Comparison of ENCODE assay signal across 20 cellular contexts in genomic region chr6:89381031-89381430, GRCh38. TPM values are rescaled to one million over a fixed set of nuclear protein-coding genes. Genes with fewer than 3 reads are reported as not detected.
DNase-seq lines count a peak whose midpoint lies in the region; ATAC-seq and TF ChIP-seq lines count a peak whose summit lies in the region.
"Had no signal": no experiment of that assay in that cellular context is flagged by ENCODE, and none has a peak within 500 bp of the region (broad histone marks: within the 10 kb centered on the region; RNA-seq: fewer than 3 reads in every experiment).

No MANE protein-coding gene starts in this region.

- H3K36me3 ChIP-seq in neutrophil, result peaks cover 18% of the 10 kb centered on the region

- POLR2A ChIA-PET in activated CD4-positive, alpha-beta T cell treated with anti-CD3 and anti-CD28 coated beads, Interleukin-2, amount 10 ng/mL, durations not matched to agents 7 days and 5 days (lab: Charles Lee), result no interaction called here

- H3K4me1 Mint-ChIP-seq in activated CD4-positive, alpha-beta T cell treated with anti-CD3 and anti-CD28 coated beads, Interleukin-2, amount 10 ng/mL, durations not matched to agents 7 days and 5 days, result peaks cover 24% of the 10 kb centered on the region
- peaks cover 14% of the 10 kb centered on the region for H3K4me1 Mint-ChIP-seq in activated CD4-positive, alpha-beta T cell treated with anti-CD3 and anti-CD28 coated beads, Interleukin-2, amount 10 ng/mL, durations not matched to agents 24 days and 14 days
- peaks cover 18 to 46% of the 10 kb centered on the region in 2 donors for H3K4me1 Mint-ChIP-seq in stimulated activated naive B cell treated with anti-CD40 and anti-IgM and Interleukin-4, amounts not matched to agents 10 μg/mL and 1 μg/mL and 100 μg/mL, for 72 hours

- no peak for DNase-seq in activated CD4-positive, alpha-beta T cell treated with anti-CD3 and anti-CD28 coated beads, Interleukin-2, amount 10 ng/mL, durations not matched to agents 7 days and 5 days
- no peak for DNase-seq in activated CD4-positive, alpha-beta T cell treated with anti-CD3 and anti-CD28 coated beads, Interleukin-2, amount 10 ng/mL, durations not matched to agents 24 days and 14 days
- no peak for DNase-seq in stimulated activated naive B cell treated with anti-CD40 and anti-IgM and Interleukin-4, amounts not matched to agents 10 μg/mL and 1 μg/mL and 100 μg/mL, for 72 hours
- no peak for DNase-seq in foreskin fibroblast
- no peak for DNase-seq in DMS 273 (lab: John Stamatoyannopoulos, UW; ENCODE audit: unreplicated experiment)
- DNase-seq: Caco-2; CD4-positive, CD25-positive, alpha-beta regulatory T cell; CD8-positive, alpha-beta T cell; DMS 273 treated with DMSO at 0.1 percent for 48 hours; DMS79; EL; GDM1; GOT3; HFFc6 had no signal

- no peaks in the 10 kb centered on the region for H3K27me3 Mint-ChIP-seq in activated CD4-positive, alpha-beta T cell treated with anti-CD3 and anti-CD28 coated beads, Interleukin-2, amount 10 ng/mL, durations not matched to agents 7 days and 5 days
- no peaks in the 10 kb centered on the region for H3K27me3 Mint-ChIP-seq in activated CD4-positive, alpha-beta T cell treated with anti-CD3 and anti-CD28 coated beads, Interleukin-2, amount 10 ng/mL, durations not matched to agents 24 days and 14 days
- no peaks in the 10 kb centered on the region for H3K27me3 Mint-ChIP-seq in stimulated activated naive B cell treated with anti-CD40 and anti-IgM and Interleukin-4, amounts not matched to agents 10 μg/mL and 1 μg/mL and 100 μg/mL, for 72 hours

- no peak overlapping the region for H3K4me3 Mint-ChIP-seq in activated CD4-positive, alpha-beta T cell treated with anti-CD3 and anti-CD28 coated beads, Interleukin-2, amount 10 ng/mL, durations not matched to agents 7 days and 5 days
- no peak overlapping the region for H3K4me3 Mint-ChIP-seq in activated CD4-positive, alpha-beta T cell treated with anti-CD3 and anti-CD28 coated beads, Interleukin-2, amount 10 ng/mL, durations not matched to agents 24 days and 14 days
- H3K4me3 Mint-ChIP-seq in stimulated activated naive B cell treated with anti-CD40 and anti-IgM and Interleukin-4, amounts not matched to agents 10 μg/mL and 1 μg/mL and 100 μg/mL, for 72 hours, result no peak overlapping the region
- H3K4me3 Mint-ChIP-seq: B cell; CD4-positive, CD25-positive, alpha-beta regulatory T cell; CD8-positive, alpha-beta T cell; HFFc6 had no signal

- H3K9me3 Mint-ChIP-seq in activated CD4-positive, alpha-beta T cell treated with anti-CD3 and anti-CD28 coated beads, Interleukin-2, amount 10 ng/mL, durations not matched to agents 7 days and 5 days, result no peaks in the 10 kb centered on the region
- no peaks in the 10 kb centered on the region for H3K9me3 Mint-ChIP-seq in activated CD4-positive, alpha-beta T cell treated with anti-CD3 and anti-CD28 coated beads, Interleukin-2, amount 10 ng/mL, durations not matched to agents 24 days and 14 days
- H3K9me3 Mint-ChIP-seq in stimulated activated naive B cell treated with anti-CD40 and anti-IgM and Interleukin-4, amounts not matched to agents 10 μg/mL and 1 μg/mL and 100 μg/mL, for 72 hours, result peaks cover 2 to 4% of the 10 kb centered on the region in 2 donors
- H3K9me3 Mint-ChIP-seq: CD8-positive, alpha-beta T cell; HFFc6 had no signal

- H3K4me1 ChIP-seq in neutrophil (ENCODE audit: control insufficient read depth in 1 of 2, insufficient read depth in 1 of 2, low read depth in 1 of 2, low read length in 1 of 2), result peaks cover 54 to 57% of the 10 kb centered on the region in 2 experiments
- H3K4me1 ChIP-seq: Caco-2 had no signal

- H3K36me3 Mint-ChIP-seq in activated CD4-positive, alpha-beta T cell treated with anti-CD3 and anti-CD28 coated beads, Interleukin-2, amount 10 ng/mL, durations not matched to agents 7 days and 5 days (ENCODE audit: low read depth), result no peaks in the 10 kb centered on the region
- peaks cover 1% of the 10 kb centered on the region for H3K36me3 Mint-ChIP-seq in activated CD4-positive, alpha-beta T cell treated with anti-CD3 and anti-CD28 coated beads, Interleukin-2, amount 10 ng/mL, durations not matched to agents 24 days and 14 days (ENCODE audit: low read depth)
- peaks cover 27 to 34% of the 10 kb centered on the region in 2 donors for H3K36me3 Mint-ChIP-seq in stimulated activated naive B cell treated with anti-CD40 and anti-IgM and Interleukin-4, amounts not matched to agents 10 μg/mL and 1 μg/mL and 100 μg/mL, for 72 hours
- H3K36me3 Mint-ChIP-seq: CD4-positive, CD25-positive, alpha-beta regulatory T cell had no signal

- intact Hi-C loops in activated CD4-positive, alpha-beta T cell treated with anti-CD3 and anti-CD28 coated beads, Interleukin-2, amount 10 ng/mL, durations not matched to agents 24 days and 14 days (cut with micrococcal nuclease), result no loop called here

- H3K4me3 ChIP-seq in neutrophil (ENCODE audit: low read depth in 1 of 2, low read length in 1 of 2) (no peak overlapping the region), foreskin fibroblast (ENCODE audit: low read depth in 1 of 2, low read length in 2 of 2) (no peak overlapping the region)
- H3K4me3 ChIP-seq: BLaER1, HAP-1 had no signal

- peak overlapping the region; percentile 89 for H3K27ac ChIP-seq in neutrophil
- H3K27ac ChIP-seq: 22Rv1, BLaER1, C4-2B had no signal

- H3K27ac Mint-ChIP-seq in activated CD4-positive, alpha-beta T cell treated with anti-CD3 and anti-CD28 coated beads, Interleukin-2, amount 10 ng/mL, durations not matched to agents 7 days and 5 days, result peak overlapping the region; percentile 31
- no peak overlapping the region for H3K27ac Mint-ChIP-seq in activated CD4-positive, alpha-beta T cell treated with anti-CD3 and anti-CD28 coated beads, Interleukin-2, amount 10 ng/mL, durations not matched to agents 24 days and 14 days
- H3K27ac Mint-ChIP-seq in stimulated activated naive B cell treated with anti-CD40 and anti-IgM and Interleukin-4, amounts not matched to agents 10 μg/mL and 1 μg/mL and 100 μg/mL, for 72 hours, result no peak overlapping the region
- H3K27ac Mint-ChIP-seq: B cell; CD8-positive, alpha-beta T cell; HFFc6 had no signal

- CTCF ChIA-PET in activated CD4-positive, alpha-beta T cell treated with anti-CD3 and anti-CD28 coated beads, Interleukin-2, amount 10 ng/mL, durations not matched to agents 7 days and 5 days (lab: Charles Lee), result interaction anchor here (0.6 to 1.6 kb wide), 2 partner anchors 9 to 466 kb away, joined by 5 to 8 read pairs; no protein-coding TSS in a partner anchor

- H3K27me3 ChIP-seq in neutrophil, result no peaks in the 10 kb centered on the region
- H3K27me3 ChIP-seq: BLaER1 had no signal

- no peaks in the 10 kb centered on the region for H3K9me3 ChIP-seq in neutrophil
- H3K9me3 ChIP-seq: BLaER1, Caco-2, HAP-1 had no signal

- ATAC-seq in stimulated activated naive B cell treated with anti-CD40 and anti-IgM and Interleukin-4, amounts not matched to agents 10 μg/mL and 1 μg/mL and 100 μg/mL, for 72 hours (replicated peaks), result peak; percentile 43 to 63
- ATAC-seq: CD8-positive, alpha-beta T cell had no signal

- TF ChIP-seq CTCF in neutrophil (IDR thresholded peaks at IDR 0.05) (no peak), foreskin fibroblast (IDR thresholded peaks at IDR 0.05; ENCODE audit: low read depth, low read length) (no peak)

RNA-seq across cellular contexts. Expression of gene UBE2J1, which starts 28.5 kb away (rescaled TPM):
- total RNA-seq in activated CD4-positive, alpha-beta T cell treated with anti-CD3 and anti-CD28 coated beads, Interleukin-2, amount 10 ng/mL, durations not matched to agents 7 days and 5 days, result 10 to 100 TPM; 25.9 to 30.9 TPM
- 31.6 and 33.5 TPM in 2 replicates for total RNA-seq in activated CD4-positive, alpha-beta T cell treated with anti-CD3 and anti-CD28 coated beads, Interleukin-2, amount 10 ng/mL, durations not matched to agents 24 days and 14 days

RNA-seq across cellular contexts. Expression of gene RRAGD, which starts 31.0 kb away (rescaled TPM):
- 1 to 10 TPM; 8.8 TPM for total RNA-seq in activated CD4-positive, alpha-beta T cell treated with anti-CD3 and anti-CD28 coated beads, Interleukin-2, amount 10 ng/mL, durations not matched to agents 7 days and 5 days
- 10.6 and 10.9 TPM in 2 replicates for total RNA-seq in activated CD4-positive, alpha-beta T cell treated with anti-CD3 and anti-CD28 coated beads, Interleukin-2, amount 10 ng/mL, durations not matched to agents 24 days and 14 days
- total RNA-seq: HFFc6 had no signal

RNA-seq across cellular contexts. Expression of gene ANKRD6, which starts 51.9 kb away (rescaled TPM):
- total RNA-seq in activated CD4-positive, alpha-beta T cell treated with anti-CD3 and anti-CD28 coated beads, Interleukin-2, amount 10 ng/mL, durations not matched to agents 7 days and 5 days, result 1 to 10 TPM; 3.3 to 4.8 TPM
- 2.4 and 2.8 TPM in 2 replicates for total RNA-seq in activated CD4-positive, alpha-beta T cell treated with anti-CD3 and anti-CD28 coated beads, Interleukin-2, amount 10 ng/mL, durations not matched to agents 24 days and 14 days
- total RNA-seq: HFFc6 had no signal
